7 cellular contexts compared by ENCODE assay signal in genomic region chr20:3406481-3407425, GRCh38. TPM values are rescaled to one million over a fixed set of nuclear protein-coding genes. Genes with fewer than 3 reads are reported as not detected.
A peak's percentile ranks its signal among the peaks of the same experiment; 100 is the strongest.
DNase-seq lines count a peak whose midpoint lies in the region; ATAC-seq and TF ChIP-seq lines count a peak whose summit lies in the region.

No MANE protein-coding gene starts in this region.

- peak overlapping the region; percentile 53 for H3K4me3 ChIP-seq in GM12864 (ENCODE audit: low read depth, low read length)
- H3K4me3 ChIP-seq in esophagus muscularis mucosa = peak overlapping the region; percentile 91 to 99 (median 96)
- H3K4me3 ChIP-seq in tibial artery = peak overlapping the region; percentile 74 to 99

- no peaks in the 10 kb centered on the region for H3K9me3 ChIP-seq in esophagus muscularis mucosa
- no peaks in the 10 kb centered on the region for H3K9me3 ChIP-seq in tibial artery

- H3K27ac ChIP-seq in esophagus muscularis mucosa (replicated peaks in 1 of 4) = peak overlapping the region; percentile 94 to 97 (median 95)
- peak overlapping the region; percentile 90 to 98 for H3K27ac ChIP-seq in tibial artery

- H3K27me3 ChIP-seq in esophagus muscularis mucosa (no peaks in the 10 kb centered on the region), tibial artery (no peaks in the 10 kb centered on the region)

- intact Hi-C loops in esophagus muscularis mucosa (cut with DNase I) (loop anchor here (5.0 kb wide), 1 partner anchor 66 kb away; the partner anchor contains the start of gene ATRN), tibial artery (cut with DNase I; ENCODE audit: low total_unique reads) (loop anchor here (5.0 kb wide), 1 partner anchor 66 kb away; the partner anchor contains the start of gene ATRN)

- TF ChIP-seq POLR2A in esophagus muscularis mucosa (IDR thresholded peaks at IDR 0.05; ENCODE audit: low read depth) = no peak

- H3K4me1 ChIP-seq in esophagus muscularis mucosa = peaks cover 15 to 36% (median 33%) of the 10 kb centered on the region in 4 donors
- peaks cover 0 to 27% (median 17%) of the 10 kb centered on the region in 4 donors for H3K4me1 ChIP-seq in tibial artery

- TF ChIP-seq CTCF in GM12864 (IDR thresholded peaks at IDR 0.05; ENCODE audit: low read depth, low read length, missing control alignments) = no peak
- no peak for TF ChIP-seq CTCF in esophagus muscularis mucosa (IDR thresholded peaks at IDR 0.05)
- no peak for TF ChIP-seq CTCF in tibial artery (IDR thresholded peaks at IDR 0.05)

- in situ Hi-C loops in KBM-7 (cut with MboI; ENCODE audit: low pct_unique_long_range_greater_than_20kb, low sequenced_read_pairs) = no loop called here

- no peak for DNase-seq in GM12864 (ENCODE audit: low read depth)
- DNase-seq in KBM-7 = peak; percentile 38
- peak; percentile 0 to 6 for DNase-seq in activated CD4-positive, alpha-beta T cell treated with anti-CD3 and anti-CD28 coated beads, Interleukin-2, amount 50 U/mL, for 4 hours
- DNase-seq in esophagus muscularis mucosa (ENCODE audit: extremely low spot score) = no peak
- DNase-seq in midbrain (lab: John Stamatoyannopoulos, UW) = peak; percentile 61
- peak; percentile 45 to 75 for DNase-seq in tibial artery

- WGBS in esophagus muscularis mucosa = 1% methylated on average over 34 of the region's 47 CpGs

- no peaks in the 10 kb centered on the region for H3K36me3 ChIP-seq in esophagus muscularis mucosa
- no peaks in the 10 kb centered on the region for H3K36me3 ChIP-seq in tibial artery

- no peak for ATAC-seq in GM19328 (IDR thresholded peaks at IDR 0.05; ENCODE audit: unreplicated experiment)

- no peak for TF ChIP-seq EP300 in esophagus muscularis mucosa (IDR thresholded peaks at IDR 0.05)

RNA-seq across cellular contexts. Expression of gene DNAAF9, which starts 0.7 kb away (rescaled TPM):
- total RNA-seq in esophagus muscularis mucosa = 10 to 100 TPM; 29.5 to 51.9 (median 41.4) TPM

Comparison
In these comparisons a context has a peak if more than half of its experiments do, and no peak if none do; other contexts are left out.
1. DNase-seq: peak in KBM-7 (single experiment), activated CD4-positive, alpha-beta T cell treated with anti-CD3 and anti-CD28 coated beads, Interleukin-2, amount 50 U/mL, for 4 hours (2 of 2), midbrain (single experiment) and tibial artery (2 of 2); none in GM12864 (single experiment) and esophagus muscularis mucosa (single experiment).
2. Peak in every context shown above with its lines, with median percentiles within 50 percentile points of each other: H3K4me3 ChIP-seq.